10 cellular contexts compared by ENCODE assay signal in the genomic region with DNA sequence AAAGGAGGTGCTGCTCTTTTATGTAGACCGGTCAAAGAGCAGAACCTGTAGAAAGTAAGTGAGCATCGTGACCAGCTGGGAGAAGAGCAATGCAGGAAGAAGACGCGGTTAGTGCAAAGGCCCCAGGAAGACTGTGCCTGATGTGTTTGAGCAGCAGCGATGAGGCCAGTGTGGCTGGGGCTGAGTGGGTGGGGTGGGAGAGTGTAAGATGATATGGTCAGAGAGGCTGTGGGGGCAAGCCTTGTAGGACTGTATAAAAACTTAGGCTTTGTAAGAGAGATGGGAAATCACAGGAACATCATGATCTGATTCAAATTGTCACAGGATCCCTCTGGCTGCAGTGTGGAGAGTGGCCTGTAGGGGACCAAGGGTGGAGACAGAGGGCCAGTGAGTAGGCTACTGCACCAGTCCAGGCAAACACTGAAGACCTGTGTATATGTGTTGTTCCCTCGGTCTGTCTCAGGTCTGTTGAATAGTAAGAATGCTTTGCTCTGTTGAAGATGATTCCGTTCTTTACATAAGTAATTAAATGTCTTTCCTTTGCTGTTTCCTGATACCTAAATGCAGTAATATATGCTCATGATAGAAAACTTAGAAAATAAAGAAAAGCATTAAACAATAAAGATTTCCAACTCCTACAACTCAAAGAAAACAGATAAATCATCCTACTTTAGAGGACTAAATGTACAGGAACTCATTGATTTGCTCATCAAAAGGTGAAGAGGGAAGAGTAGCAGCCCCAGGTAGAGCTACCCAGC. TPM values are rescaled to one million over a fixed set of nuclear protein-coding genes. Genes with fewer than 3 reads are reported as not detected.
A peak's percentile ranks its signal among the peaks of the same experiment; 100 is the strongest.
DNase-seq lines count a peak whose midpoint lies in the region; ATAC-seq and TF ChIP-seq lines count a peak whose summit lies in the region.
"Had no signal": no experiment of that assay in that cellular context is flagged by ENCODE, and none has a peak within 500 bp of the region (broad histone marks: within the 10 kb centered on the region; RNA-seq: fewer than 3 reads in every experiment).

No MANE protein-coding gene starts in this region.

- H3K9me3 ChIP-seq in H9 (ENCODE audit: control insufficient read depth, low read depth, low read length) = no peaks in the 10 kb centered on the region
- no peaks in the 10 kb centered on the region for H3K9me3 ChIP-seq in prostate gland

- no peak overlapping the region for H3K4me2 ChIP-seq in H9 (ENCODE audit: insufficient read depth, insufficient read length, low read length)

- no peak overlapping the region for H2AFZ ChIP-seq in H9 (ENCODE audit: low read length)

- H3K79me2 ChIP-seq in H9 (ENCODE audit: insufficient read depth, low read length) = no peaks in the 10 kb centered on the region

- no peak overlapping the region for H3K4ac ChIP-seq in H9 (ENCODE audit: low read depth, low read length)

- H3K4me1 Mint-ChIP-seq in H9 = peaks cover 25 to 32% of the 10 kb centered on the region in 2 experiments

- no peak overlapping the region for H2BK5ac ChIP-seq in H9 (ENCODE audit: insufficient read length, low read length)

- H3K23me2 ChIP-seq in H9 (ENCODE audit: insufficient read length, low read depth, low read length, poor library complexity, severe bottlenecking) = no peaks in the 10 kb centered on the region

- no peak overlapping the region for H3K56ac ChIP-seq in H9 (ENCODE audit: insufficient read length, low read depth, low read length)

- TF ChIP-seq POLR2A in prostate gland (IDR thresholded peaks at IDR 0.05) = no peak

- H3K27ac ChIP-seq in H9 (ENCODE audit: insufficient read length, low read depth, low read length) (no peak overlapping the region), prostate gland (peak overlapping the region; percentile 24 to 65)

- ATAC-seq in GM21576 (IDR thresholded peaks at IDR 0.05; ENCODE audit: unreplicated experiment) = no peak
- no peak for ATAC-seq in sciatic nerve

- no peaks in the 10 kb centered on the region for H3K36me3 Mint-ChIP-seq in H9 (ENCODE audit: insufficient read depth in 1 of 3, low read depth in 3 of 3)

- no peak overlapping the region for H2BK120ac ChIP-seq in H9 (ENCODE audit: low read depth, low read length, poor library complexity, severe bottlenecking)

- H3K9ac ChIP-seq in H9 (ENCODE audit: extremely low read depth, insufficient read length, low read length) = no peak overlapping the region

- no peak overlapping the region for H4K8ac ChIP-seq in H9 (replicated peaks; ENCODE audit: insufficient read length, low read depth, low read length)

- H2BK12ac ChIP-seq in H9 (ENCODE audit: insufficient read length, low read depth, low read length) = no peak overlapping the region

- intact Hi-C loops in prostate gland (cut with DNase I) = no loop called here
- intact Hi-C loops in sciatic nerve (cut with DNase I) = loop anchor here (10.0 kb wide), 1 partner anchor 131 kb away; no protein-coding TSS in a partner anchor

- peak; percentile 75 for TF ChIP-seq CTCF in H9 (conservative IDR thresholded peaks at IDR 0.05)
- TF ChIP-seq CTCF in choroid plexus epithelial cell (conservative IDR thresholded peaks at IDR 0.05; ENCODE audit: low read depth, low read length) = peak; percentile 65
- peak in 1 of 4 experiments; percentile 7 for TF ChIP-seq CTCF in prostate gland (IDR thresholded peaks at IDR 0.05)

- H3K4me3 ChIP-seq in choroid plexus epithelial cell (ENCODE audit: low read depth, low read length) (no peak overlapping the region), prostate gland (peak overlapping the region in 1 of 2 donors; percentile 0)

- H3K9me3 Mint-ChIP-seq in H9 = no peaks in the 10 kb centered on the region; a peak in 1 of 5 replicates
- H3K9me3 Mint-ChIP-seq: T-helper 1 cell treated with Interleukin-12 subunit alpha and Interleukin-12 subunit beta and Interleukin-4 antibody, amounts not matched to agents 30 μg/mL and 1 μg/mL, for 36 hours had no signal

- H2BK20ac ChIP-seq in H9 (ENCODE audit: low read depth, low read length, poor library complexity, severe bottlenecking) = no peak overlapping the region

- DNase-seq in DMS53 (lab: John Stamatoyannopoulos, UW) (peak; percentile 77), H9 (peak; percentile 65), RKO (ENCODE audit: low spot score) (peak; percentile 63), choroid plexus epithelial cell (ENCODE audit: low read depth) (peak; percentile 39), prostate gland (ENCODE audit: low spot score) (no peak), sciatic nerve (ENCODE audit: low spot score) (no peak), NCI-H1105 treated with DMSO at 0.1 percent for 48 hours (lab: John Stamatoyannopoulos, UW) (no peak)

- H2BK15ac ChIP-seq in H9 (ENCODE audit: low read depth, low read length) = no peak overlapping the region

- H3K79me1 ChIP-seq in H9 (ENCODE audit: insufficient read depth, low read depth, low read length, poor library complexity, severe bottlenecking) = no peaks in the 10 kb centered on the region

- H3K14ac ChIP-seq in H9 (ENCODE audit: insufficient read depth, low read length) = no peak overlapping the region; the same call in 1 of the 2 replicates

- H3K18ac ChIP-seq in H9 (ENCODE audit: insufficient read length, low read depth, low read length) = no peak overlapping the region

- H4K91ac ChIP-seq in H9 (ENCODE audit: insufficient read length, low read depth, low read length) = no peak overlapping the region

- peaks cover 6% of the 10 kb centered on the region; the same call in 1 of the 2 replicates for H3K27me3 Mint-ChIP-seq in H9 (ENCODE audit: low read depth)

- no peak overlapping the region for H3T11ph ChIP-seq in H9 (ENCODE audit: low read length)

- WGBS in H9 (ENCODE audit: extremely low coverage, insufficient read length, low lambda C conversion rate) = no CpG with 5 or more reads among the region's 7 CpGs
- WGBS in prostate gland = 68% methylated on average over 7 of the region's 7 CpGs

- no peaks in the 10 kb centered on the region for H3K36me3 ChIP-seq in prostate gland

- no peaks in the 10 kb centered on the region for H3K27me3 ChIP-seq in H9 (ENCODE audit: insufficient read depth, low read length)
- H3K27me3 ChIP-seq in prostate gland (replicated peaks; ENCODE audit: insufficient read depth) = no peaks in the 10 kb centered on the region

- no peak overlapping the region for H4K5ac ChIP-seq in H9 (ENCODE audit: insufficient read length, low read depth, low read length)

- no peak overlapping the region for H2AK5ac ChIP-seq in H9 (ENCODE audit: insufficient read length, low read length)

- H4K20me1 ChIP-seq in H9 (ENCODE audit: control insufficient read depth, insufficient read depth, insufficient read length) = no peaks in the 10 kb centered on the region

- H3K23ac ChIP-seq in H9 (ENCODE audit: insufficient read length, low read depth, low read length) = no peak overlapping the region

- H3K4me1 ChIP-seq in H9 (ENCODE audit: insufficient read depth, low read length) = no peaks in the 10 kb centered on the region
- H3K4me1 ChIP-seq in prostate gland (replicated peaks) = no peaks in the 10 kb centered on the region

- H3K4me3 Mint-ChIP-seq in H9 = no peak overlapping the region
- H3K4me3 Mint-ChIP-seq: T-helper 1 cell treated with Interleukin-12 subunit alpha and Interleukin-12 subunit beta and Interleukin-4 antibody, amounts not matched to agents 30 μg/mL and 1 μg/mL, for 36 hours had no signal

- H3K27ac Mint-ChIP-seq in H9 = no peak overlapping the region; a peak in 1 of 7 replicates
- H3K27ac Mint-ChIP-seq: T-helper 1 cell treated with Interleukin-12 subunit alpha and Interleukin-12 subunit beta and Interleukin-4 antibody, amounts not matched to agents 30 μg/mL and 1 μg/mL, for 36 hours had no signal

RNA-seq across cellular contexts. Expression of a gene that starts 23.6 kb away (rescaled TPM):
- total RNA-seq in H9 (2021) (57.1 and 59.6 TPM in 2 replicates), prostate gland (100 to 1,000 TPM in 1 of 2 donors, 10 to 100 TPM in 1; 100.0 to 122 TPM), sciatic nerve (4.1 TPM)
- total RNA-seq: mononuclear cell had no signal

RNA-seq across cellular contexts. Expression of a gene that starts 30.0 kb away (rescaled TPM):
- total RNA-seq in H9 (2021) (73.9 and 78.9 TPM in 2 replicates), prostate gland (100 to 1,000 TPM in 1 of 2 donors, 10 to 100 TPM in 1; 91.8 to 136 TPM), sciatic nerve (67.4 TPM)

RNA-seq across cellular contexts. Expression of a gene that starts 37.9 kb away (rescaled TPM):
- total RNA-seq in H9 (2021) (39.1 and 39.3 TPM in 2 replicates), prostate gland (10 to 100 TPM; 33.7 to 34.4 TPM), sciatic nerve (49.0 TPM)

Comparison
In these comparisons a context has a peak if more than half of its experiments do, and no peak if none do; other contexts are left out.
1. DNase-seq: peak in DMS53 (single experiment), H9 (single experiment), RKO (single experiment) and choroid plexus epithelial cell (single experiment); none in prostate gland (single experiment), sciatic nerve (single experiment) and NCI-H1105 treated with DMSO at 0.1 percent for 48 hours (single experiment).
2. RNA of a gene that starts 23.6 kb away (total RNA-seq): 100.0 to 122 TPM in prostate gland and 57.1 to 59.6 TPM in H9; 4.1 TPM in sciatic nerve (single experiment); every median in the first group is over 10 times any median in the second.